In genomic region chr5:74442466-74442865, GRCh38 we compare ENCODE assay signal across 35 cellular contexts.
DNase-seq lines count a peak whose midpoint lies in the region; ATAC-seq and TF ChIP-seq lines count a peak whose summit lies in the region.
"Had no signal": no experiment of that assay in that cellular context is flagged by ENCODE, and none has a peak within 500 bp of the region (broad histone marks: within the 10 kb centered on the region; RNA-seq: fewer than 3 reads in every experiment).

No MANE protein-coding gene starts in this region.

- H3K4me3 Mint-ChIP-seq in mesothelial cell of epicardium = no peak overlapping the region
- H3K4me3 Mint-ChIP-seq: B cell; CD8-positive, alpha-beta memory T cell; natural killer cell treated with Interleukin-12 subunit alpha and Interleukin-12 subunit beta and Interleukin-15 and Interleukin-18, amount 100 ng/mL, for 72 hours; stimulated activated effector memory CD8-positive, alpha-beta T cell treated with anti-CD3 and anti-CD28 coated beads, Interleukin-12 subunit alpha, Interleukin-12 subunit beta, amount 100 ng/mL, for 72 hours; T-helper 1 cell treated with Interleukin-12 subunit alpha and Interleukin-12 subunit beta and Interleukin-4 antibody, amounts not matched to agents 30 μg/mL and 1 μg/mL, for 36 hours; type B pancreatic cell had no signal

- TF ChIP-seq CTCF in WERI-Rb-1 (IDR thresholded peaks at IDR 0.05; ENCODE audit: low read depth, low read length) = no peak
- no peak for TF ChIP-seq CTCF in fibroblast of pulmonary artery (IDR thresholded peaks at IDR 0.05; ENCODE audit: low read length, missing control alignments)
- TF ChIP-seq CTCF in mesothelial cell of epicardium (IDR thresholded peaks at IDR 0.05; ENCODE audit: unreplicated experiment) = no peak

- H3K9me3 ChIP-seq in WERI-Rb-1 (ENCODE audit: severe bottlenecking) = peaks cover 4% of the 10 kb centered on the region
- H3K9me3 ChIP-seq: ovary had no signal

- intact Hi-C loops in left colon (cut with DNase I, micrococcal nuclease) = no loop called here

- H3K27me3 Mint-ChIP-seq in mesothelial cell of epicardium (ENCODE audit: low read depth) = no peaks in the 10 kb centered on the region
- H3K27me3 Mint-ChIP-seq: type B pancreatic cell had no signal

- H3K27ac Mint-ChIP-seq in mesothelial cell of epicardium = peak overlapping the region; percentile 3
- H3K27ac Mint-ChIP-seq: B cell; natural killer cell treated with Interleukin-12 subunit alpha and Interleukin-12 subunit beta and Interleukin-15 and Interleukin-18, amount 100 ng/mL, for 72 hours; stimulated activated effector memory CD8-positive, alpha-beta T cell treated with anti-CD3 and anti-CD28 coated beads, Interleukin-12 subunit alpha, Interleukin-12 subunit beta, amount 100 ng/mL, for 72 hours; T-helper 1 cell treated with Interleukin-12 subunit alpha and Interleukin-12 subunit beta and Interleukin-4 antibody, amounts not matched to agents 30 μg/mL and 1 μg/mL, for 36 hours; type B pancreatic cell had no signal

- peaks cover under 1% of the 10 kb centered on the region for H3K9me3 Mint-ChIP-seq in mesothelial cell of epicardium
- H3K9me3 Mint-ChIP-seq: natural killer cell treated with Interleukin-12 subunit alpha and Interleukin-12 subunit beta and Interleukin-15 and Interleukin-18, amount 100 ng/mL, for 72 hours; stimulated activated effector memory CD8-positive, alpha-beta T cell treated with anti-CD3 and anti-CD28 coated beads, Interleukin-12 subunit alpha, Interleukin-12 subunit beta, amount 100 ng/mL, for 72 hours; T-helper 1 cell treated with Interleukin-12 subunit alpha and Interleukin-12 subunit beta and Interleukin-4 antibody, amounts not matched to agents 30 μg/mL and 1 μg/mL, for 36 hours had no signal

- H3K27me3 ChIP-seq in WERI-Rb-1 (ENCODE audit: insufficient read depth, low read depth, severe bottlenecking) = no peaks in the 10 kb centered on the region
- H3K27me3 ChIP-seq: brain microvascular endothelial cell, ovary had no signal

- DNase-seq in ELF-1 (ENCODE audit: low read depth, low spot score) (peak; percentile 75), WERI-Rb-1 (peak; percentile 32), fibroblast of pulmonary artery (ENCODE audit: low read depth) (peak; percentile 42), mesothelial cell of epicardium (ENCODE audit: low spot score in 2 of 2, unreplicated experiment in 2 of 2) (no peak), left colon (no peak), SKM-1 (lab: John Stamatoyannopoulos, UW; ENCODE audit: unreplicated experiment) (no peak)
- DNase-seq in stimulated activated CD4-positive, alpha-beta T cell treated with anti-CD3 and anti-CD28 coated beads, Interleukin-2, amount 100 ng/mL, for 24 hours = no peak
- DNase-seq: ACHN; activated CD4-positive, alpha-beta T cell treated with anti-CD3 and anti-CD28 coated beads, Interleukin-2, amount 50 U/mL, for 4 hours; activated naive CD4-positive, alpha-beta T cell treated with Interleukin-2 at 50 U/mL for 16 hours; brain microvascular endothelial cell; CD8-positive, alpha-beta memory T cell; DMS53; effector CD4-positive, alpha-beta T cell; GDM1; GM23248; Karpas-422; NCI-H1417 treated with DMSO at 0.1 percent for 48 hours; NCI-H2029 treated with DMSO at 0.1 percent for 48 hours; NCI-H2227 treated with DMSO at 0.1 percent for 48 hours; NCI-H774; OCI-M1; ovary; stimulated activated CD4-positive, alpha-beta T cell treated with anti-CD3 and anti-CD28 coated beads, Interleukin-15, amount 100 ng/mL, for 24 hours; substantia nigra had no signal

- ATAC-seq in left colon (no peak), GM21360 (IDR thresholded peaks at IDR 0.05; ENCODE audit: unreplicated experiment) (no peak)
- ATAC-seq: activated CD4-positive, CD25-positive, alpha-beta regulatory T cell treated with anti-CD3 and anti-CD28 coated beads, Interleukin-2, amount 50 U/mL, for 24 hours; HepG2; natural killer cell treated with Interleukin-12 subunit alpha and Interleukin-12 subunit beta and Interleukin-15 and Interleukin-18, amount 100 ng/mL, for 72 hours; stimulated activated effector memory CD8-positive, alpha-beta T cell treated with anti-CD3 and anti-CD28 coated beads, Interleukin-12 subunit alpha, Interleukin-12 subunit beta, amount 100 ng/mL, for 72 hours had no signal

- peak overlapping the region; percentile 89 for H3K27ac ChIP-seq in WERI-Rb-1
- H3K27ac ChIP-seq: brain microvascular endothelial cell, GM23248, ovary, SK-N-MC had no signal

- H3K36me3 ChIP-seq in WERI-Rb-1 = no peaks in the 10 kb centered on the region
- H3K36me3 ChIP-seq: brain microvascular endothelial cell, ovary had no signal

- peaks cover 13% of the 10 kb centered on the region for H3K4me1 Mint-ChIP-seq in mesothelial cell of epicardium
- H3K4me1 Mint-ChIP-seq: B cell; CD8-positive, alpha-beta memory T cell; stimulated activated effector memory CD8-positive, alpha-beta T cell treated with anti-CD3 and anti-CD28 coated beads, Interleukin-12 subunit alpha, Interleukin-12 subunit beta, amount 100 ng/mL, for 72 hours had no signal

- H3K4me3 ChIP-seq in WERI-Rb-1 (ENCODE audit: low read depth, low read length) (peak overlapping the region; percentile 17), fibroblast of pulmonary artery (replicated peaks; ENCODE audit: low read depth, low read length) (no peak overlapping the region)
- H3K4me3 ChIP-seq: GM23248, lung, ovary, SK-N-MC had no signal

- no peaks in the 10 kb centered on the region for H3K36me3 Mint-ChIP-seq in mesothelial cell of epicardium
- H3K36me3 Mint-ChIP-seq: CD8-positive, alpha-beta memory T cell; stimulated activated effector memory CD8-positive, alpha-beta T cell treated with anti-CD3 and anti-CD28 coated beads, Interleukin-12 subunit alpha, Interleukin-12 subunit beta, amount 100 ng/mL, for 72 hours; type B pancreatic cell had no signal

Comparison
In these comparisons a context has a peak if more than half of its experiments do, and no peak if none do; other contexts are left out.
1. DNase-seq: peak in ELF-1 (single experiment), WERI-Rb-1 (single experiment) and fibroblast of pulmonary artery (single experiment); none in mesothelial cell of epicardium (0 of 2), left colon (0 of 2), SKM-1 (single experiment) and stimulated activated CD4-positive, alpha-beta T cell treated with anti-CD3 and anti-CD28 coated beads, Interleukin-2, amount 100 ng/mL, for 24 hours (0 of 2).